ENCODE assay signal across 24 cellular contexts in the genomic region with DNA sequence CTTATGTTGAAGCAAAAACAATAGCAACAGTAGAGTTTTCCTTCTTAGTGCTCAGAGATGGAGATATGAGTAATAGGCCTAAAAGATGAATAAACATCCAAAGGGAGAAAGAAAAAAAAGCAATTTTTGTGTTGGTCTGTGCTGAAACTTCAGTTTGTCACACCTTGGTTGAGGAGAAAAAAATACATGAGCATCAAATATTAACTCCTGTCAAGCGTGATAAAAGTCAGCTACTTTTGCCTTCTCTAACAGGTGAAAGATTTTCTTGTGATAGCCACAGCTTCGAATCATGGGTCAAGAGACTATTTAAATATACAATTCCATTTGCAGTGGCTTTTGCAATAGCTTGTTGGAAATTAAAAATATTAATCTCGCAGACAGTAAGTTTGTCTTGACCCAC. TPM values are rescaled to one million over a fixed set of nuclear protein-coding genes. Genes with fewer than 3 reads are reported as not detected.
DNase-seq lines count a peak whose midpoint lies in the region; ATAC-seq, FAIRE-seq and TF ChIP-seq lines count a peak whose summit lies in the region.
"Not testable (repeated sequence)": the region's sequence is repeated elsewhere in the genome, so short reads cannot be mapped to it uniquely, and the experiment has no call there.
"Had no signal": no experiment of that assay in that cellular context is flagged by ENCODE, and none has a peak within 500 bp of the region (broad histone marks: within the 10 kb centered on the region; RNA-seq: fewer than 3 reads in every experiment).

No MANE protein-coding gene starts in this region.

- H3K9me3 ChIP-seq in HepG2 (ENCODE audit: low read length) = not testable (repeated sequence)

- FAIRE-seq in HepG2 (lab: Jason Lieb, UNC) = peak; percentile 32

- not testable (repeated sequence) for H3K4me1 ChIP-seq in HepG2 (ENCODE audit: insufficient read depth, low read length)

- not testable (repeated sequence) for DNase-seq in HepG2 (ENCODE audit: low spot score)

- TF ChIP-seq CTCF in HepG2 (CRISPR knock-in tag; IDR thresholded peaks at IDR 0.05) = not testable (repeated sequence)

- TF ChIP-seq RAD21 in HepG2 (CRISPR knock-in tag; IDR thresholded peaks at IDR 0.05) = not testable (repeated sequence)

- TF ChIP-seq POLR2A in HepG2 (IDR thresholded peaks at IDR 0.05; ENCODE audit: insufficient read depth in 1 of 2, low read depth in 2 of 2, low read length in 2 of 2) = not testable (repeated sequence)

- H3K36me3 ChIP-seq in HepG2 (replicated peaks in 1 of 2; ENCODE audit: control insufficient read depth in 1 of 2, insufficient read depth in 2 of 2, low read length in 2 of 2) = not testable (repeated sequence)

- intact Hi-C loops in HepG2 (cut with micrococcal nuclease; ENCODE audit: unreplicated experiment) = not testable (repeated sequence)

- not testable (repeated sequence) for H3K79me2 ChIP-seq in HepG2 (ENCODE audit: insufficient read depth, low read length)

- not testable (repeated sequence) for TF ChIP-seq EP300 in HepG2 (IDR thresholded peaks at IDR 0.05; ENCODE audit: low read depth in 2 of 2, low read length in 2 of 2); HepG2 (CRISPR knock-in tag; IDR thresholded peaks at IDR 0.05; ENCODE audit: borderline replicate concordance)

- H3K27me3 ChIP-seq in HepG2 (ENCODE audit: control insufficient read depth in 1 of 2, insufficient read depth in 2 of 2, low read length in 2 of 2) = not testable (repeated sequence)

- H4K20me1 ChIP-seq in HepG2 (ENCODE audit: insufficient read depth, low read length) = not testable (repeated sequence)

- not testable (repeated sequence) for H3K9ac ChIP-seq in HepG2 (ENCODE audit: insufficient read depth, low read depth, low read length)

- in situ Hi-C loops in HepG2 (cut with HindIII; ENCODE audit: extremely low pct_ligation_motif_present, low pct_unique_long_range_greater_than_20kb) = not testable (repeated sequence)

- H3K4me2 ChIP-seq in HepG2 (ENCODE audit: low read depth, low read length) = not testable (repeated sequence)

- not testable (repeated sequence) for H3K4me3 ChIP-seq in HepG2 (replicated peaks in 1 of 3; ENCODE audit: insufficient read depth in 1 of 3, low read depth in 2 of 3, low read length in 3 of 3)

- H2AFZ ChIP-seq in HepG2 (ENCODE audit: low read length) = not testable (repeated sequence)

- POLR2A ChIA-PET in HepG2 (lab: Yijun Ruan, JAX) = not testable (repeated sequence)

- not testable (repeated sequence) for BruUV-seq in HepG2 (replicated peaks; lab: Mats Ljungman, UMichigan)

- CTCF ChIA-PET in HepG2 (lab: Yijun Ruan, JAX; ENCODE audit: low intra/inter-chr PET ratio, low total read pairs) = not testable (repeated sequence)

- no CpG with 5 or more reads among the region's 3 CpGs for WGBS in HepG2 (ENCODE audit: low lambda C conversion rate)

- not testable (repeated sequence) for H3K27ac ChIP-seq in HepG2 (ENCODE audit: extremely low read length, insufficient read depth, low read length)

- ATAC-seq in GM18517 (IDR thresholded peaks at IDR 0.05; ENCODE audit: unreplicated experiment) = peak; percentile 50
- peak; percentile 28 for ATAC-seq in GM19035 (IDR thresholded peaks at IDR 0.05; ENCODE audit: unreplicated experiment)
- peak; percentile 48 for ATAC-seq in GM21381 (IDR thresholded peaks at IDR 0.05; ENCODE audit: unreplicated experiment)
- peak; percentile 41 for ATAC-seq in GM21737 (IDR thresholded peaks at IDR 0.05; ENCODE audit: unreplicated experiment)
- peak; percentile 29 for ATAC-seq in HG02852 (IDR thresholded peaks at IDR 0.05; ENCODE audit: unreplicated experiment)
- ATAC-seq in HG03066 (IDR thresholded peaks at IDR 0.05; ENCODE audit: low read depth, unreplicated experiment) = peak; percentile 46
- peak; percentile 53 for ATAC-seq in HG03378 (IDR thresholded peaks at IDR 0.05; ENCODE audit: unreplicated experiment)
- not testable (repeated sequence) for ATAC-seq in HepG2

RNA-seq across cellular contexts. Expression of a gene that starts 4.2 kb away (rescaled TPM):
- total RNA-seq in HepG2 (2016; rRNA removed; fragmentation: Illumina TruSeq; extraction: Trizol) = not detected in 2 replicates
- total RNA-seq in HepG2 (2016; cell fraction: cytosol; rRNA removed; fragmentation: Illumina TruSeq; extraction: Trizol; ENCODE audit: low read depth) = not detected in 2 replicates
- total RNA-seq in HepG2 (2016; cell fraction: insoluble cytoplasmic fraction; rRNA removed; fragmentation: Illumina TruSeq; extraction: Trizol) = not detected in 2 replicates
- not detected in 2 replicates for total RNA-seq in HepG2 (2016; cell fraction: membrane; rRNA removed; fragmentation: Illumina TruSeq; extraction: Trizol)
- total RNA-seq in HepG2 (2016; cell fraction: nucleus; rRNA removed; fragmentation: Illumina TruSeq; extraction: Trizol) = not detected in 2 replicates
- polyA plus RNA-seq in HepG2 (2011; rRNA removed) = not detected in 2 replicates
- polyA plus RNA-seq in HepG2 (2011; cell fraction: cytosol; rRNA removed) = not detected in 2 replicates
- polyA plus RNA-seq in HepG2 (2011; cell fraction: nucleus; rRNA removed) = not detected in 2 replicates
- not detected in 2 replicates for polyA plus RNA-seq in HepG2 (2012)
- not detected in 2 replicates for polyA plus RNA-seq in HepG2 (2016; cell fraction: cytosol; fragmentation: Illumina TruSeq; extraction: Trizol; ENCODE audit: low read depth)
- not detected in 2 replicates for polyA plus RNA-seq in HepG2 (2016; cell fraction: insoluble cytoplasmic fraction; fragmentation: Illumina TruSeq; extraction: Trizol; ENCODE audit: low read depth)
- polyA plus RNA-seq in HepG2 (2016; cell fraction: membrane; fragmentation: Illumina TruSeq; extraction: Trizol; ENCODE audit: low read depth) = not detected in 2 replicates
- not detected in 2 replicates for polyA plus RNA-seq in HepG2 (2016; cell fraction: nucleus; fragmentation: Illumina TruSeq; extraction: Trizol; ENCODE audit: insufficient read depth, low read depth)
- polyA minus RNA-seq in HepG2 (2011; rRNA and poly(A)+ RNA removed; ENCODE audit: low replicate concordance) = not detected in 2 replicates
- polyA minus RNA-seq in HepG2 (2011; cell fraction: cytosol; rRNA and poly(A)+ RNA removed) = not detected in 2 replicates
- polyA minus RNA-seq in HepG2 (2011; cell fraction: nucleus; rRNA and poly(A)+ RNA removed) = not detected in 2 replicates
- total RNA-seq: activated CD4-positive, alpha-beta T cell treated with anti-CD3 and anti-CD28 coated beads, Interleukin-2, amount 10 ng/mL, durations not matched to agents 7 days and 5 days; activated naive CD8-positive, alpha-beta T cell treated with anti-CD3 and anti-CD28 coated beads, Interleukin-2, amount 10 ng/mL, durations not matched to agents 7 days and 5 days; ascending aorta; cardiac muscle cell; colonic mucosa; glomerular endothelial cell; H9; MCF 10A; OCI-LY7; osteocyte; SK-MEL-5; T-cell; temporal lobe; ureter; WTC11 had no signal
- polyA plus RNA-seq: BJ, cardiac muscle cell had no signal

RNA-seq across cellular contexts. Expression of a gene that starts 6.0 kb away (rescaled TPM):
- total RNA-seq in HepG2 (2016; rRNA removed; fragmentation: Illumina TruSeq; extraction: Trizol) = not detected in 2 replicates
- not detected in 2 replicates for total RNA-seq in HepG2 (2016; cell fraction: cytosol; rRNA removed; fragmentation: Illumina TruSeq; extraction: Trizol; ENCODE audit: low read depth)
- total RNA-seq in HepG2 (2016; cell fraction: insoluble cytoplasmic fraction; rRNA removed; fragmentation: Illumina TruSeq; extraction: Trizol) = not detected in 2 replicates
- total RNA-seq in HepG2 (2016; cell fraction: membrane; rRNA removed; fragmentation: Illumina TruSeq; extraction: Trizol) = not detected in 2 replicates
- not detected in 2 replicates for total RNA-seq in HepG2 (2016; cell fraction: nucleus; rRNA removed; fragmentation: Illumina TruSeq; extraction: Trizol)
- polyA plus RNA-seq in HepG2 (2011; rRNA removed) = not detected in 2 replicates
- not detected in 2 replicates for polyA plus RNA-seq in HepG2 (2011; cell fraction: cytosol; rRNA removed)
- polyA plus RNA-seq in HepG2 (2011; cell fraction: nucleus; rRNA removed) = not detected in 2 replicates
- polyA plus RNA-seq in HepG2 (2012) = not detected in 2 replicates
- not detected in 2 replicates for polyA plus RNA-seq in HepG2 (2016; cell fraction: cytosol; fragmentation: Illumina TruSeq; extraction: Trizol; ENCODE audit: low read depth)
- polyA plus RNA-seq in HepG2 (2016; cell fraction: insoluble cytoplasmic fraction; fragmentation: Illumina TruSeq; extraction: Trizol; ENCODE audit: low read depth) = not detected in 2 replicates
- polyA plus RNA-seq in HepG2 (2016; cell fraction: membrane; fragmentation: Illumina TruSeq; extraction: Trizol; ENCODE audit: low read depth) = not detected in 2 replicates
- polyA plus RNA-seq in HepG2 (2016; cell fraction: nucleus; fragmentation: Illumina TruSeq; extraction: Trizol; ENCODE audit: insufficient read depth, low read depth) = not detected in 2 replicates
- not detected in 2 replicates for polyA minus RNA-seq in HepG2 (2011; rRNA and poly(A)+ RNA removed; ENCODE audit: low replicate concordance)
- not detected in 2 replicates for polyA minus RNA-seq in HepG2 (2011; cell fraction: cytosol; rRNA and poly(A)+ RNA removed)
- polyA minus RNA-seq in HepG2 (2011; cell fraction: nucleus; rRNA and poly(A)+ RNA removed) = not detected in 2 replicates
- total RNA-seq: activated CD4-positive, alpha-beta T cell treated with anti-CD3 and anti-CD28 coated beads, Interleukin-2, amount 10 ng/mL, durations not matched to agents 7 days and 5 days; activated naive CD8-positive, alpha-beta T cell treated with anti-CD3 and anti-CD28 coated beads, Interleukin-2, amount 10 ng/mL, durations not matched to agents 7 days and 5 days; cardiac muscle cell; colonic mucosa; glomerular endothelial cell; H9; MCF 10A; OCI-LY7; osteocyte; SK-MEL-5; T-cell; temporal lobe; ureter; WTC11 had no signal
- polyA plus RNA-seq: BJ, cardiac muscle cell had no signal

RNA-seq across cellular contexts. Expression of a gene that starts 14.4 kb away (rescaled TPM):
- total RNA-seq in HepG2 (2016; rRNA removed; fragmentation: Illumina TruSeq; extraction: Trizol) = not detected in 2 replicates
- not detected in 2 replicates for total RNA-seq in HepG2 (2016; cell fraction: cytosol; rRNA removed; fragmentation: Illumina TruSeq; extraction: Trizol; ENCODE audit: low read depth)
- not detected in 2 replicates for total RNA-seq in HepG2 (2016; cell fraction: insoluble cytoplasmic fraction; rRNA removed; fragmentation: Illumina TruSeq; extraction: Trizol)
- total RNA-seq in HepG2 (2016; cell fraction: membrane; rRNA removed; fragmentation: Illumina TruSeq; extraction: Trizol) = not detected in 2 replicates
- total RNA-seq in HepG2 (2016; cell fraction: nucleus; rRNA removed; fragmentation: Illumina TruSeq; extraction: Trizol) = not detected in 2 replicates
- polyA plus RNA-seq in HepG2 (2011; rRNA removed) = not detected in 2 replicates
- not detected in 2 replicates for polyA plus RNA-seq in HepG2 (2011; cell fraction: cytosol; rRNA removed)
- polyA plus RNA-seq in HepG2 (2011; cell fraction: nucleus; rRNA removed) = not detected in 2 replicates
- polyA plus RNA-seq in HepG2 (2012) = not detected in 2 replicates
- not detected in 2 replicates for polyA plus RNA-seq in HepG2 (2016; cell fraction: cytosol; fragmentation: Illumina TruSeq; extraction: Trizol; ENCODE audit: low read depth)
- polyA plus RNA-seq in HepG2 (2016; cell fraction: insoluble cytoplasmic fraction; fragmentation: Illumina TruSeq; extraction: Trizol; ENCODE audit: low read depth) = not detected in 2 replicates
- polyA plus RNA-seq in HepG2 (2016; cell fraction: membrane; fragmentation: Illumina TruSeq; extraction: Trizol; ENCODE audit: low read depth) = not detected in 2 replicates
- not detected in 2 replicates for polyA plus RNA-seq in HepG2 (2016; cell fraction: nucleus; fragmentation: Illumina TruSeq; extraction: Trizol; ENCODE audit: insufficient read depth, low read depth)
- not detected in 2 replicates for polyA minus RNA-seq in HepG2 (2011; rRNA and poly(A)+ RNA removed; ENCODE audit: low replicate concordance)
- not detected in 2 replicates for polyA minus RNA-seq in HepG2 (2011; cell fraction: cytosol; rRNA and poly(A)+ RNA removed)
- not detected in 2 replicates for polyA minus RNA-seq in HepG2 (2011; cell fraction: nucleus; rRNA and poly(A)+ RNA removed)
- total RNA-seq: activated CD4-positive, alpha-beta T cell treated with anti-CD3 and anti-CD28 coated beads, Interleukin-2, amount 10 ng/mL, durations not matched to agents 7 days and 5 days; activated naive CD8-positive, alpha-beta T cell treated with anti-CD3 and anti-CD28 coated beads, Interleukin-2, amount 10 ng/mL, durations not matched to agents 7 days and 5 days; ascending aorta; cardiac muscle cell; colonic mucosa; glomerular endothelial cell; H9; MCF 10A; OCI-LY7; osteocyte; SK-MEL-5; T-cell; temporal lobe; ureter; WTC11 had no signal
- polyA plus RNA-seq: BJ, cardiac muscle cell had no signal

RNA-seq across cellular contexts. Expression of a gene that starts 43.4 kb away (rescaled TPM):
- total RNA-seq in HepG2 (2016; rRNA removed; fragmentation: Illumina TruSeq; extraction: Trizol) = not detected in 2 replicates
- not detected in 2 replicates for total RNA-seq in HepG2 (2016; cell fraction: cytosol; rRNA removed; fragmentation: Illumina TruSeq; extraction: Trizol; ENCODE audit: low read depth)
- total RNA-seq in HepG2 (2016; cell fraction: insoluble cytoplasmic fraction; rRNA removed; fragmentation: Illumina TruSeq; extraction: Trizol) = not detected in 2 replicates
- total RNA-seq in HepG2 (2016; cell fraction: membrane; rRNA removed; fragmentation: Illumina TruSeq; extraction: Trizol) = not detected in 2 replicates
- not detected in 2 replicates for total RNA-seq in HepG2 (2016; cell fraction: nucleus; rRNA removed; fragmentation: Illumina TruSeq; extraction: Trizol)
- not detected in 2 replicates for polyA plus RNA-seq in HepG2 (2011; rRNA removed)
- not detected in 2 replicates for polyA plus RNA-seq in HepG2 (2011; cell fraction: cytosol; rRNA removed)
- not detected in 2 replicates for polyA plus RNA-seq in HepG2 (2011; cell fraction: nucleus; rRNA removed)
- not detected in 2 replicates for polyA plus RNA-seq in HepG2 (2012)
- not detected in 2 replicates for polyA plus RNA-seq in HepG2 (2016; cell fraction: cytosol; fragmentation: Illumina TruSeq; extraction: Trizol; ENCODE audit: low read depth)
- not detected in 2 replicates for polyA plus RNA-seq in HepG2 (2016; cell fraction: insoluble cytoplasmic fraction; fragmentation: Illumina TruSeq; extraction: Trizol; ENCODE audit: low read depth)
- not detected in 2 replicates for polyA plus RNA-seq in HepG2 (2016; cell fraction: membrane; fragmentation: Illumina TruSeq; extraction: Trizol; ENCODE audit: low read depth)
- not detected in 2 replicates for polyA plus RNA-seq in HepG2 (2016; cell fraction: nucleus; fragmentation: Illumina TruSeq; extraction: Trizol; ENCODE audit: insufficient read depth, low read depth)
- polyA minus RNA-seq in HepG2 (2011; rRNA and poly(A)+ RNA removed; ENCODE audit: low replicate concordance) = not detected in 2 replicates
- polyA minus RNA-seq in HepG2 (2011; cell fraction: cytosol; rRNA and poly(A)+ RNA removed) = not detected in 2 replicates
- not detected in 2 replicates for polyA minus RNA-seq in HepG2 (2011; cell fraction: nucleus; rRNA and poly(A)+ RNA removed)
- total RNA-seq: activated CD4-positive, alpha-beta T cell treated with anti-CD3 and anti-CD28 coated beads, Interleukin-2, amount 10 ng/mL, durations not matched to agents 7 days and 5 days; activated naive CD8-positive, alpha-beta T cell treated with anti-CD3 and anti-CD28 coated beads, Interleukin-2, amount 10 ng/mL, durations not matched to agents 7 days and 5 days; ascending aorta; cardiac muscle cell; colonic mucosa; glomerular endothelial cell; H9; MCF 10A; OCI-LY7; osteocyte; SK-MEL-5; T-cell; temporal lobe; ureter; WTC11 had no signal
- polyA plus RNA-seq: BJ, cardiac muscle cell had no signal
